22 cellular contexts compared by ENCODE assay signal in the genomic region with DNA sequence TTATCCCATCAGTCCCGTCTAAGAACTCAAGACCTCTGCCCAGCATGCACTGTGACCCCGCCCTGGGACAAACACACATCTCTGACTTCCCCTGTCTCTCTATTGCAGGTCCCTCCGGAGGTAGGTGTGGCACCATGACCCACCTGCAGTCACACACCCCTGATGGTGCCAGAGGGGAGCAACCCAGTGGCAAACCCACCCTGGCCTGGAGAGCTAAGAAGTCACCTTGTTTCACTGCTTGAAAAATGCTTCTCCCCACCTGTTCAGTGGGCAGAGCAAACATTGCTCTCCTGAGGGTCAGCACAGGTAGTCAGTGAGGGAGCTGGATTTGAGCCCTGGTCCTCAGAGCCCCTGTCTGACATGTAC. TPM values are rescaled to one million over a fixed set of nuclear protein-coding genes. Genes with fewer than 3 reads are reported as not detected.
"Had no signal": no experiment of that assay in that cellular context is flagged by ENCODE, and none has a peak within 500 bp of the region (broad histone marks: within the 10 kb centered on the region; RNA-seq: fewer than 3 reads in every experiment).

No MANE protein-coding gene starts in this region.

- H3K9me3 ChIP-seq: mucosa of descending colon, pancreas, spleen, tibial artery had no signal

- FAIRE-seq: pancreas had no signal

- DNase-seq: activated CD4-positive, alpha-beta T cell treated with anti-CD3 and anti-CD28 coated beads for 48 hours; activated CD4-positive, CD25-positive, alpha-beta regulatory T cell; activated CD8-positive, alpha-beta T cell treated with anti-CD3 and anti-CD28 coated beads, Interleukin-2, amount 10 ng/mL, durations not matched to agents 7 days and 5 days; activated naive CD4-positive, alpha-beta T cell; activated naive CD8-positive, alpha-beta T cell treated with anti-CD3 and anti-CD28 coated beads for 36 hours; amniotic stem cell; dermis blood vessel endothelial cell; effector memory CD4-positive, alpha-beta T cell; foreskin fibroblast; left cardiac atrium; mesenchymal stem cell; mucosa of descending colon; naive B cell; pancreas; spleen; T-cell; T-helper 9 cell had no signal

- H3K27me3 ChIP-seq: cardiac muscle cell, pancreas, spleen, tibial artery had no signal

- H3K27ac Mint-ChIP-seq: activated CD8-positive, alpha-beta T cell treated with anti-CD3 and anti-CD28 coated beads, Interleukin-2, amount 10 ng/mL, durations not matched to agents 7 days and 5 days; activated naive CD8-positive, alpha-beta T cell treated with anti-CD3 and anti-CD28 coated beads for 36 hours; T-cell had no signal

- H3K4me1 ChIP-seq: pancreas, tibial artery had no signal

- H3K4me3 Mint-ChIP-seq: activated CD8-positive, alpha-beta T cell treated with anti-CD3 and anti-CD28 coated beads, Interleukin-2, amount 10 ng/mL, durations not matched to agents 7 days and 5 days; activated naive CD8-positive, alpha-beta T cell treated with anti-CD3 and anti-CD28 coated beads for 36 hours; naive B cell; T-cell had no signal

- H3K36me3 Mint-ChIP-seq: activated naive CD8-positive, alpha-beta T cell treated with anti-CD3 and anti-CD28 coated beads for 36 hours had no signal

- H3K4me3 ChIP-seq: cardiac muscle cell, mucosa of descending colon, pancreas, spleen, tibial artery had no signal

- ATAC-seq: mucosa of descending colon had no signal

- H3K27me3 Mint-ChIP-seq: activated naive CD8-positive, alpha-beta T cell treated with anti-CD3 and anti-CD28 coated beads for 36 hours; naive B cell; T-cell had no signal

- H3K27ac ChIP-seq: cardiac muscle cell, pancreas, spleen, tibial artery had no signal

- H3K9me3 Mint-ChIP-seq: activated naive CD8-positive, alpha-beta T cell treated with anti-CD3 and anti-CD28 coated beads for 36 hours; naive B cell; T-cell had no signal

RNA-seq across cellular contexts. Expression of gene SPDYC, which starts 35.6 kb away (rescaled TPM):
- total RNA-seq: activated CD8-positive, alpha-beta T cell treated with anti-CD3 and anti-CD28 coated beads, Interleukin-2, amount 10 ng/mL, durations not matched to agents 7 days and 5 days; activated naive CD8-positive, alpha-beta T cell treated with anti-CD3 and anti-CD28 coated beads for 36 hours; dermis blood vessel endothelial cell; glomerular endothelial cell; left cardiac atrium; lower leg skin; mucosa of descending colon; pancreas; spleen; subcutaneous adipose tissue; T-cell had no signal
- polyA plus RNA-seq: cardiac muscle cell had no signal
